ENCODE assay signal across 9 cellular contexts in the genomic region with DNA sequence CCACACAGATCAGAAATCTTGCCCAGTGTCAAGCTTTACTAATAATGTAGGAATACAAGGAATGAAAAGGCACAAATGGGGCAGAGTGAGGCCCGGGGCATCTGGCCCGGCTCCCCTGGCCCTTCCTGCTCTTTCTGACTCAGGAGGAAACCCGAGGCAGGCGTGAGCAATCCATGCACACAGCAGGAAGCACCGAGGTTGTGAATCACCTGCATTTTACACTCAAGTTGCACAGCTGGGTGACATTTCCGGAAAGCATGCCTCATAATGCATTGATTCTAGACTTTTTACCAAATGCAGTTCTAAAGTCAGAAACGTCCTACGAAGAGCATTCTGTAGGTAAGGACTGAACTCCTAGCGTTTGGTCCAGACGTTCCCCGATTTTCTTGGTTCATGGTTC. TPM values are rescaled to one million over a fixed set of nuclear protein-coding genes. Genes with fewer than 3 reads are reported as not detected.
DNase-seq lines count a peak whose midpoint lies in the region; ATAC-seq, FAIRE-seq and TF ChIP-seq lines count a peak whose summit lies in the region.
"Had no signal": no experiment of that assay in that cellular context is flagged by ENCODE, and none has a peak within 500 bp of the region (broad histone marks: within the 10 kb centered on the region; RNA-seq: fewer than 3 reads in every experiment).

No MANE protein-coding gene starts in this region.

- H3K79me1 ChIP-seq in mesenchymal stem cell (replicated peaks; ENCODE audit: low read length, poor library complexity, severe bottlenecking) = peaks cover 2% of the 10 kb centered on the region

- H3K27me3 ChIP-seq in bronchial epithelial cell (ENCODE audit: control insufficient read depth, insufficient read depth, low read length) = no peaks in the 10 kb centered on the region
- no peaks in the 10 kb centered on the region for H3K27me3 ChIP-seq in mesenchymal stem cell (ENCODE audit: control insufficient read depth in 1 of 2, insufficient read depth in 1 of 2, low read length in 2 of 2)

- H2BK120ac ChIP-seq in mesenchymal stem cell (ENCODE audit: low read depth, low read length) = no peak overlapping the region

- no peak overlapping the region for H3K4me3 ChIP-seq in bronchial epithelial cell (ENCODE audit: low read depth, low read length)
- no peak overlapping the region for H3K4me3 ChIP-seq in mesenchymal stem cell (ENCODE audit: insufficient read depth in 1 of 2, low read depth in 1 of 2, low read length in 2 of 2)

- peak overlapping the region; percentile 42 for H4K8ac ChIP-seq in mesenchymal stem cell (ENCODE audit: low read length)

- peaks cover 1% of the 10 kb centered on the region for H3K36me3 ChIP-seq in bronchial epithelial cell (ENCODE audit: control insufficient read depth, insufficient read depth, low read length)
- peaks cover 0 to 21% of the 10 kb centered on the region in 2 experiments for H3K36me3 ChIP-seq in mesenchymal stem cell (ENCODE audit: control insufficient read depth in 1 of 2, insufficient read depth in 2 of 2, low read depth in 1 of 2, low read length in 2 of 2)

- peak; percentile 92 for FAIRE-seq in bronchial epithelial cell (lab: Jason Lieb, UNC)

- H3K9ac ChIP-seq in mesenchymal stem cell (ENCODE audit: low read length) = peak overlapping the region; percentile 55

- H2AFZ ChIP-seq in mesenchymal stem cell (ENCODE audit: low read depth, low read length) = no peak overlapping the region

- no peak overlapping the region for H2BK15ac ChIP-seq in mesenchymal stem cell (ENCODE audit: low read depth, poor library complexity, severe bottlenecking)

- peak; percentile 67 for DNase-seq in DMS53 (lab: John Stamatoyannopoulos, UW)
- peak; percentile 97 for DNase-seq in bronchial epithelial cell (ENCODE audit: low read depth)
- peak; percentile 73 for DNase-seq in mesenchymal stem cell
- no peak for DNase-seq in DMS 273 (lab: John Stamatoyannopoulos, UW; ENCODE audit: unreplicated experiment)
- DNase-seq in hippocampal formation (lab: John Stamatoyannopoulos, UW) = no peak
- no peak for DNase-seq in activated gamma-delta T cell treated with Interleukin-2 at 50 U/mL for 16 hours
- DNase-seq: caudate nucleus had no signal

- H2AK5ac ChIP-seq in mesenchymal stem cell (ENCODE audit: low read length, severe bottlenecking) = no peak overlapping the region

- H3K9me3 ChIP-seq in mesenchymal stem cell (ENCODE audit: control insufficient read depth, low read length) = no peaks in the 10 kb centered on the region

- TF ChIP-seq RAD21 in Ishikawa (IDR thresholded peaks at IDR 0.05; ENCODE audit: low read depth) = no peak

- 20% methylated on average over 11 of the region's 11 CpGs for WGBS in mesenchymal stem cell

- H3K23ac ChIP-seq in mesenchymal stem cell (ENCODE audit: low read length in 2 of 2) = no peak overlapping the region

- no peak overlapping the region for H2BK12ac ChIP-seq in mesenchymal stem cell (ENCODE audit: low read length in 2 of 2)

- no peak overlapping the region for H4K91ac ChIP-seq in mesenchymal stem cell (ENCODE audit: low read length)

- H3K4ac ChIP-seq in mesenchymal stem cell (ENCODE audit: low read depth in 1 of 2, low read length in 2 of 2) = no peak overlapping the region

- H3K27ac ChIP-seq in mesenchymal stem cell (ENCODE audit: low read length, poor library complexity, severe bottlenecking) = peak overlapping the region; percentile 82

- peak overlapping the region; percentile 35 for H3K4me2 ChIP-seq in mesenchymal stem cell (ENCODE audit: low read length, poor library complexity, severe bottlenecking)

- no peak for ATAC-seq in GM19351 (IDR thresholded peaks at IDR 0.05; ENCODE audit: unreplicated experiment)

- H3K14ac ChIP-seq in mesenchymal stem cell (ENCODE audit: low read length in 2 of 2) = no peak overlapping the region

- H3K18ac ChIP-seq in mesenchymal stem cell (ENCODE audit: low read depth in 1 of 2, low read length in 2 of 2) = no peak overlapping the region

- no peak overlapping the region for H2BK5ac ChIP-seq in mesenchymal stem cell (ENCODE audit: low read depth, low read length, poor library complexity, severe bottlenecking)

- peak; percentile 51; the same call in 1 of the 2 replicates for TF ChIP-seq EP300 in Ishikawa (IDR thresholded peaks at IDR 0.05; ENCODE audit: borderline replicate concordance)

- H3K4me1 ChIP-seq in mesenchymal stem cell (ENCODE audit: control insufficient read depth, insufficient read depth, low read depth, low read length) = peaks cover 7% of the 10 kb centered on the region

- TF ChIP-seq CTCF in bronchial epithelial cell (IDR thresholded peaks at IDR 0.05; ENCODE audit: insufficient read depth, low read length, severe bottlenecking) = no peak

TF ChIP-seq in Ishikawa, 13 proteins besides CTCF, POLR2A, EP300 and RAD21:
- TF ChIP-seq, protein P1, sequence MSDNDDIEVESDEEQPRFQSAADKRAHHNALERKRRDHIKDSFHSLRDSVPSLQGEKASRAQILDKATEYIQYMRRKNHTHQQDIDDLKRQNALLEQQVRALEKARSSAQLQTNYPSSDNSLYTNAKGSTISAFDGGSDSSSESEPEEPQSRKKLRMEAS (IDR thresholded peaks at IDR 0.05) = peak; percentile 64; the same call in 1 of the 2 replicates
- TF ChIP-seq NFIC (IDR thresholded peaks at IDR 0.05) (0 out of 2 replicates have a peak, but pooled peaks have one; percentile 20), TEAD4 (IDR thresholded peaks at IDR 0.05) (peak; percentile 75), CREB1 (IDR thresholded peaks at IDR 0.05; ENCODE audit: low read depth) (0 out of 2 replicates have a peak, but pooled peaks have one; percentile 13), TCF12 (IDR thresholded peaks at IDR 0.05; ENCODE audit: low read depth) (peak; percentile 75)
- TF ChIP-seq, protein P2, sequence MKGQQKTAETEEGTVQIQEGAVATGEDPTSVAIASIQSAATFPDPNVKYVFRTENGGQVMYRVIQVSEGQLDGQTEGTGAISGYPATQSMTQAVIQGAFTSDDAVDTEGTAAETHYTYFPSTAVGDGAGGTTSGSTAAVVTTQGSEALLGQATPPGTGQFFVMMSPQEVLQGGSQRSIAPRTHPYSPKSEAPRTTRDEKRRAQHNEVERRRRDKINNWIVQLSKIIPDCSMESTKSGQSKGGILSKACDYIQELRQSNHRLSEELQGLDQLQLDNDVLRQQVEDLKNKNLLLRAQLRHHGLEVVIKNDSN (IDR thresholded peaks at IDR 0.05) = no peak

RNA-seq across cellular contexts. Expression of a gene that starts 38.9 kb away (rescaled TPM):
- 6.3 and 8.8 TPM in 2 replicates for total RNA-seq in bronchial epithelial cell
- 3.9 TPM for polyA plus RNA-seq in mesenchymal stem cell (2013, experiment 1 of 2)
- 4.3 TPM for polyA plus RNA-seq in mesenchymal stem cell (2013, experiment 2 of 2)

RNA-seq across cellular contexts. Expression of a gene that starts 39.2 kb away (rescaled TPM):
- total RNA-seq in bronchial epithelial cell = 23.7 and 37.0 TPM in 2 replicates
- 17.8 TPM for polyA plus RNA-seq in mesenchymal stem cell (2013, experiment 1 of 2)
- 19.5 TPM for polyA plus RNA-seq in mesenchymal stem cell (2013, experiment 2 of 2)

RNA-seq across cellular contexts. Expression of a gene that starts 45.4 kb away (rescaled TPM):
- total RNA-seq in bronchial epithelial cell = 1.9 and 2.1 TPM in 2 replicates
- 6.4 TPM for polyA plus RNA-seq in mesenchymal stem cell (2013, experiment 1 of 2)
- 6.5 TPM for polyA plus RNA-seq in mesenchymal stem cell (2013, experiment 2 of 2)

Comparison
In these comparisons a context has a peak if more than half of its experiments do, and no peak if none do; other contexts are left out.
1. DNase-seq: peak in DMS53 (single experiment), bronchial epithelial cell (single experiment) and mesenchymal stem cell (single experiment); none in DMS 273 (single experiment), hippocampal formation (0 of 2) and activated gamma-delta T cell treated with Interleukin-2 at 50 U/mL for 16 hours (single experiment).